ENCODE assay signal across 21 cellular contexts in the genomic region with DNA sequence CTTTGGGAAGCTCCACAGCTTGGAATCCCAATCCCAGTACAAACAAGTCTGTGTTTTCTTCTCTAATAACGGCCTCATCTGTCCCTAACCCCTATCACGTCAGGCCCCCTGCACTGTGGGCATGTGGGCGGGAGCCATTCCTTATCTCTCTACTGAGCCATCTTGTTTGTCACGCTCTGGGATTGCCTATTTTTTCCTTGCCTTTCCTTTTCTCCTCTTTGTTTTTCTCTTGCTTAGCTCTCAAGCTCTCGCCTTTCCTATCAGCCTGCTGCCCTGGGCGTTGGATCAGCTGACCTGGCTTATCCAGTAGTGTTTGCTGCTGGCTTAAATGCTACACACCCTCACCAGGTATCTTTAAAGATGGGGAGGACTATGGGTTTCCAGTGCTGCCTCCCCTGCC. TPM values are rescaled to one million over a fixed set of nuclear protein-coding genes. Genes with fewer than 3 reads are reported as not detected.
DNase-seq lines count a peak whose midpoint lies in the region; ATAC-seq and TF ChIP-seq lines count a peak whose summit lies in the region.
"Had no signal": no experiment of that assay in that cellular context is flagged by ENCODE, and none has a peak within 500 bp of the region (broad histone marks: within the 10 kb centered on the region; RNA-seq: fewer than 3 reads in every experiment).

No MANE protein-coding gene starts in this region.

- peaks cover 0 to 100% (median 85%) of the 10 kb centered on the region in 6 donors for H3K36me3 ChIP-seq in spleen

- no peak for TF ChIP-seq POLR2A in spleen (IDR thresholded peaks at IDR 0.05)

- H3K4me3 ChIP-seq in right cardiac atrium (ENCODE audit: low read length) (no peak overlapping the region), spleen (no peak overlapping the region)
- H3K4me3 ChIP-seq: lung had no signal

- intact Hi-C loops in right cardiac atrium (cut with DNase I) (no loop called here), spleen (cut with DNase I; ENCODE audit: low total_unique reads) (no loop called here)

- H3K27ac ChIP-seq in cingulate gyrus (ENCODE audit: low read depth, low read length) = peak overlapping the region; percentile 78
- H3K27ac ChIP-seq in right cardiac atrium (ENCODE audit: low read length) = peak overlapping the region; percentile 81
- H3K27ac ChIP-seq in spleen = peak overlapping the region in 5 of 8 donors; percentile 4 to 67 (median 58)

- DNase-seq in OCI-M1 (lab: John Stamatoyannopoulos, UW) = peak; percentile 85
- peak in 1 of 3 donors; percentile 65 for DNase-seq in right cardiac atrium
- no peak for DNase-seq in spleen
- DNase-seq: activated CD4-positive, alpha-beta T cell treated with anti-CD3 and anti-CD28 coated beads for 1 hour; CD8-positive, alpha-beta T cell; DMS79; glutamatergic neuron; immature natural killer cell; naive B cell; NCI-H1417; NCI-H69; posterior cingulate gyrus; stimulated activated CD4-positive, alpha-beta T cell treated with anti-CD3 and anti-CD28 coated beads, Interleukin-12 subunit alpha, Interleukin-12 subunit beta, amount 100 ng/mL, for 4 hours; T-helper 9 cell had no signal

- ATAC-seq in right cardiac atrium = no peak
- no peak for ATAC-seq in HG03432 (IDR thresholded peaks at IDR 0.05; ENCODE audit: unreplicated experiment)
- no peak for ATAC-seq in HG02798 (IDR thresholded peaks at IDR 0.05; ENCODE audit: poor library complexity, unreplicated experiment)
- no peak for ATAC-seq in HG03135 (IDR thresholded peaks at IDR 0.05; ENCODE audit: unreplicated experiment)
- ATAC-seq in HG02678 (IDR thresholded peaks at IDR 0.05; ENCODE audit: unreplicated experiment) = no peak
- ATAC-seq: CD8-positive, alpha-beta T cell had no signal

- H3K27me3 ChIP-seq in right cardiac atrium (ENCODE audit: control insufficient read depth, insufficient read depth) (no peaks in the 10 kb centered on the region), spleen (replicated peaks in 1 of 7) (no peaks in the 10 kb centered on the region)

- no peak for TF ChIP-seq CTCF in spleen (IDR thresholded peaks at IDR 0.05 in 8 of 11, conservative IDR thresholded peaks at IDR 0.05 in 3 of 11)

- 37% methylated on average over 6 of the region's 6 CpGs for WGBS in right cardiac atrium
- 71 to 83% (median 75%) methylated on average over 6 of the region's 6 CpGs for WGBS in spleen, 5 donors

- H3K9me3 ChIP-seq in right cardiac atrium (ENCODE audit: control insufficient read depth, low read length) (no peaks in the 10 kb centered on the region), spleen (no peaks in the 10 kb centered on the region)

- H3K4me1 ChIP-seq in right cardiac atrium (ENCODE audit: control insufficient read depth, insufficient read depth, low read length) (peaks cover 6% of the 10 kb centered on the region), spleen (peaks cover 0 to 40% (median 8%) of the 10 kb centered on the region in 6 donors)

RNA-seq across cellular contexts. Expression of a gene that starts 35.8 kb away (rescaled TPM):
- total RNA-seq in right cardiac atrium (100 to 1,000 TPM; 101 to 112 (median 106) TPM), spleen (100 to 1,000 TPM in 2 of 7 donors, 10 to 100 TPM in 5; 62.5 to 137 (median 88.7) TPM)
- polyA plus RNA-seq in right cardiac atrium (53.4 TPM), spleen (10 to 100 TPM; 13.3 to 26.5 (median 15.5) TPM)

RNA-seq across cellular contexts. Expression of a gene that starts 36.2 kb away (rescaled TPM):
- total RNA-seq in right cardiac atrium (1 to 10 TPM; 5.8 to 8.8 (median 7.5) TPM), spleen (10 to 100 TPM in 5 of 7 donors, 1 to 10 TPM in 2; 6.9 to 17.4 (median 10.8) TPM)
- polyA plus RNA-seq in right cardiac atrium (5.9 TPM), spleen (10 to 100 TPM in 1 of 3 donors, 1 to 10 TPM in 2; 4.7 to 10.2 (median 6.1) TPM)

RNA-seq across cellular contexts. Expression of a gene that starts 47.3 kb away (rescaled TPM):
- total RNA-seq in right cardiac atrium (10 to 100 TPM; 48.5 to 66.2 (median 59.1) TPM), spleen (100 to 1,000 TPM in 2 of 7 donors, 10 to 100 TPM in 5; 65.4 to 111 (median 88.7) TPM)
- polyA plus RNA-seq in right cardiac atrium (38.0 TPM), spleen (10 to 100 TPM; 14.9 to 33.9 (median 15.7) TPM)

RNA-seq across cellular contexts. Expression of a gene that starts 47.6 kb away (rescaled TPM):
- total RNA-seq in right cardiac atrium = 1 to 10 TPM; 3.1 to 4.1 (median 3.7) TPM
- polyA plus RNA-seq in right cardiac atrium = 2.7 TPM
- 1 to 10 TPM; 3.2 to 5.6 (median 4.4) TPM for total RNA-seq in spleen
- 1 to 10 TPM; 1.4 to 3.4 (median 2.1) TPM for polyA plus RNA-seq in spleen

RNA-seq across cellular contexts. Expression of a gene that starts 54.4 kb away (rescaled TPM):
- total RNA-seq in right cardiac atrium = under 1 TPM in 1 of 4 donors, not detected in 3; 0.19 TPM
- polyA plus RNA-seq in right cardiac atrium = not detected
- under 1 TPM in 2 of 7 donors, not detected in 5; 0.23 to 0.33 TPM for total RNA-seq in spleen
- polyA plus RNA-seq in spleen = under 1 TPM in 1 of 3 donors, not detected in 2; 0.03 TPM
- total RNA-seq: CD8-positive, alpha-beta T cell had no signal
- polyA plus RNA-seq: AG04450, immature natural killer cell had no signal
